ENCODE assay signal across 13 cellular contexts in the genomic region with DNA sequence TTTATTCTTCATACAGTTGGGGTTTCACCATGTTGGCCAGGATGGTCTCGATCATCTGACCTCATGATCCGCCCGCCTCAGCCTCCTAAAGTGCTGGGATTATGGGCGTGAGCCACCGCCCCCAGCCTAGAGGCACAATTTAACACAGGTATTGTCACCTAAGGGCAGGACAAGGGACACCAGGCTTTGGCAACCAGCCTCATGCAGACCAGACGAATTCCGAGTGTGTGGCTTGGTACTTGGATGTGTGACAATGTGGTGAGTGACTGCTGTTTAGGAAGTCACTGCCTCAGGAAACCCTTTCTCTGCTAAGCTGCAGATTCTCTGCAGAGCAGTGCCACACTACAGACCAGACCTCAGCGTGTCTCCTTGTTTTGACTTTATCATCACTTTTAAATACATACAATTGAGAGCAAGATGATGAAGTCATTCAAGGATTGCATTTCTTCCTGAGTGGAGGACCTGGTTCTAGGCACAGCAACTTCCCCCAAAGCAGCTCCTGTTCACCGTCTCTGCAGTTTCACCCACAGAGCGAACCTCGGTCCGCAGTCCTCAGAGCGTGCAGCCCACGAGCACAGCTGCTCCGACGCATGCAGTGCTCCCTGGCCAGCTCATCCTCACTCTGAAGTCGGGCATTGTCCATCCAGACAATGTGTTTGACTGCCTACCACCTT.
DNase-seq lines count a peak whose midpoint lies in the region; ATAC-seq and TF ChIP-seq lines count a peak whose summit lies in the region.
"Had no signal": no experiment of that assay in that cellular context is flagged by ENCODE, and none has a peak within 500 bp of the region (broad histone marks: within the 10 kb centered on the region; RNA-seq: fewer than 3 reads in every experiment).

No MANE protein-coding gene starts in this region.

- TF ChIP-seq CTCF in natural killer cell (IDR thresholded peaks at IDR 0.05) (no peak), type B pancreatic cell (conservative IDR thresholded peaks at IDR 0.05) (no peak)

- H3K4me1 Mint-ChIP-seq in natural killer cell (peaks cover 91% of the 10 kb centered on the region in 2 donors), type B pancreatic cell (ENCODE audit: unreplicated experiment) (peaks cover 19% of the 10 kb centered on the region)

- H3K36me3 Mint-ChIP-seq in natural killer cell (no peaks in the 10 kb centered on the region), type B pancreatic cell (peaks cover 4% of the 10 kb centered on the region)

- intact Hi-C loops in natural killer cell (cut with micrococcal nuclease) = loop anchor here (5.0 kb wide), 1 partner anchor 174 kb away; no protein-coding TSS in a partner anchor

- H3K4me3 Mint-ChIP-seq in natural killer cell (peak overlapping the region; percentile 83), type B pancreatic cell (no peak overlapping the region)

- H3K27me3 Mint-ChIP-seq in natural killer cell (ENCODE audit: low read depth in 2 of 2) (no peaks in the 10 kb centered on the region), type B pancreatic cell (no peaks in the 10 kb centered on the region)

- H3K9me3 Mint-ChIP-seq in natural killer cell = no peaks in the 10 kb centered on the region
- H3K9me3 Mint-ChIP-seq in type B pancreatic cell = no peaks in the 10 kb centered on the region

- ATAC-seq in GM18517 (IDR thresholded peaks at IDR 0.05; ENCODE audit: unreplicated experiment) (peak; percentile 43), GM19463 (IDR thresholded peaks at IDR 0.05; ENCODE audit: unreplicated experiment) (peak; percentile 38), HG03097 (IDR thresholded peaks at IDR 0.05; ENCODE audit: low FRiP score, unreplicated experiment) (peak; percentile 36), natural killer cell (peak; percentile 24 to 55 (median 54)), HG03457 (IDR thresholded peaks at IDR 0.05; ENCODE audit: unreplicated experiment) (no peak)

- DNase-seq in natural killer cell = peak; percentile 45
- DNase-seq in type B pancreatic cell (ENCODE audit: extremely low spot score, unreplicated experiment) = no peak
- DNase-seq in OCI-M2 (lab: John Stamatoyannopoulos, UW; ENCODE audit: unreplicated experiment) = no peak
- DNase-seq: activated naive CD4-positive, alpha-beta T cell; DMS 273 treated with DMSO at 0.1 percent for 48 hours; heart left ventricle; NCI-H2081 treated with DMSO at 0.1 percent for 48 hours; sigmoid colon; uterus had no signal

- peak overlapping the region; percentile 76 for H3K27ac Mint-ChIP-seq in natural killer cell
- H3K27ac Mint-ChIP-seq in type B pancreatic cell = no peak overlapping the region
